ENCODE assay signal across 21 cellular contexts in genomic region chr3:69065318-69065964, GRCh38. TPM values are rescaled to one million over a fixed set of nuclear protein-coding genes. Genes with fewer than 3 reads are reported as not detected.
DNase-seq lines count a peak whose midpoint lies in the region; ATAC-seq and TF ChIP-seq lines count a peak whose summit lies in the region.
"Had no signal": no experiment of that assay in that cellular context is flagged by ENCODE, and none has a peak within 500 bp of the region (broad histone marks: within the 10 kb centered on the region; RNA-seq: fewer than 3 reads in every experiment).

No MANE protein-coding gene starts in this region.

- no peak for DNase-seq in CD4-positive, alpha-beta T cell
- no peak for DNase-seq in activated T-helper 2 cell treated with anti-CD3 and anti-CD28 coated beads, Interferon-gamma antibody, Interleukin-2, Interleukin-4, amounts not matched to agents 10 μg/mL and 5 μg/mL and 100 μg/mL, durations not matched to agents 14 hours and 24 hours and 36 hours (ENCODE audit: low spot score)
- DNase-seq in mesothelial cell of epicardium (ENCODE audit: low spot score in 2 of 2, unreplicated experiment in 2 of 2) (no peak), NCI-H345 (lab: John Stamatoyannopoulos, UW) (no peak), Right ventricle myocardium superior (no peak), KG1 (lab: John Stamatoyannopoulos, UW) (no peak)
- DNase-seq: activated CD8-positive, alpha-beta memory T cell treated with anti-CD3 and anti-CD28 coated beads, Interleukin-2, amount 50 U/mL, for 4 hours; amniotic stem cell; Calu3; caudate nucleus; effector CD4-positive, alpha-beta T cell; OCI-M1; ovary; right lobe of liver; SHP77 treated with DMSO at 0.1 percent for 48 hours had no signal

- intact Hi-C loops in CD4-positive, alpha-beta T cell (cut with DNase I, micrococcal nuclease) = no loop called here
- intact Hi-C loops in activated T-helper 2 cell treated with anti-CD3 and anti-CD28 coated beads, Interferon-gamma antibody, Interleukin-2, Interleukin-4, amounts not matched to agents 10 μg/mL and 5 μg/mL and 100 μg/mL, durations not matched to agents 14 hours and 24 hours and 36 hours (cut with micrococcal nuclease) = loop anchor here (1.0 to 5.0 kb wide), 2 partner anchors 15 to 42 kb away; partner anchors contain the start of gene UBA3
- intact Hi-C loops in Right ventricle myocardium superior (cut with DNase I) = no loop called here

- peak overlapping the region; percentile 30 for H3K27ac ChIP-seq in CD4-positive, alpha-beta T cell (ENCODE audit: low read depth, low read length)
- peak overlapping the region; percentile 44 for H3K27ac ChIP-seq in KOPT-K1 (ENCODE audit: low read depth, low read length, poor library complexity, severe bottlenecking)
- H3K27ac ChIP-seq: ovary, right lobe of liver, vagina had no signal

- no peaks in the 10 kb centered on the region for H3K27me3 ChIP-seq in CD4-positive, alpha-beta T cell (ENCODE audit: control insufficient read depth, insufficient read depth, low read length)
- H3K27me3 ChIP-seq: ovary, right lobe of liver, vagina had no signal

- peak overlapping the region; percentile 65 for H3K4me3 Mint-ChIP-seq in CD4-positive, alpha-beta T cell
- peak overlapping the region; percentile 47 for H3K4me3 Mint-ChIP-seq in activated T-helper 2 cell treated with anti-CD3 and anti-CD28 coated beads, Interferon-gamma antibody, Interleukin-2, Interleukin-4, amounts not matched to agents 10 μg/mL and 5 μg/mL and 100 μg/mL, durations not matched to agents 14 hours and 24 hours and 36 hours (ENCODE audit: low read depth)
- H3K4me3 Mint-ChIP-seq in mesothelial cell of epicardium = no peak overlapping the region
- H3K4me3 Mint-ChIP-seq: WTC11 had no signal

- TF ChIP-seq CTCF in CD4-positive, alpha-beta T cell (IDR thresholded peaks at IDR 0.05) = no peak
- no peak for TF ChIP-seq CTCF in mesothelial cell of epicardium (IDR thresholded peaks at IDR 0.05; ENCODE audit: unreplicated experiment)

- H3K9me3 ChIP-seq in CD4-positive, alpha-beta T cell (ENCODE audit: control insufficient read depth, low read length) = no peaks in the 10 kb centered on the region
- peaks cover 2% of the 10 kb centered on the region for H3K9me3 ChIP-seq in KOPT-K1 (ENCODE audit: insufficient read depth, low read length, poor library complexity, severe bottlenecking)
- H3K9me3 ChIP-seq: ovary, right lobe of liver, vagina had no signal

- peaks cover 37% of the 10 kb centered on the region for H3K36me3 ChIP-seq in KOPT-K1 (ENCODE audit: insufficient read depth, low read length)
- H3K36me3 ChIP-seq: ovary had no signal

- peaks cover 37% of the 10 kb centered on the region for H3K4me1 Mint-ChIP-seq in CD4-positive, alpha-beta T cell (ENCODE audit: low read depth)
- H3K4me1 Mint-ChIP-seq in activated T-helper 2 cell treated with anti-CD3 and anti-CD28 coated beads, Interferon-gamma antibody, Interleukin-2, Interleukin-4, amounts not matched to agents 10 μg/mL and 5 μg/mL and 100 μg/mL, durations not matched to agents 14 hours and 24 hours and 36 hours (ENCODE audit: low read depth) = peaks cover 43% of the 10 kb centered on the region
- H3K4me1 Mint-ChIP-seq in mesothelial cell of epicardium = peaks cover 6% of the 10 kb centered on the region
- H3K4me1 Mint-ChIP-seq: WTC11 had no signal

- peak; percentile 69 for ATAC-seq in CD4-positive, alpha-beta T cell (ENCODE audit: poor library complexity)
- ATAC-seq in GM18505 (IDR thresholded peaks at IDR 0.05; ENCODE audit: unreplicated experiment) = no peak
- ATAC-seq in Right ventricle myocardium superior (ENCODE audit: poor library complexity) = no peak
- ATAC-seq: HCT116, right lobe of liver, WTC11 had no signal

- H3K36me3 Mint-ChIP-seq in CD4-positive, alpha-beta T cell (ENCODE audit: low read depth) = peaks cover 57% of the 10 kb centered on the region
- H3K36me3 Mint-ChIP-seq in activated T-helper 2 cell treated with anti-CD3 and anti-CD28 coated beads, Interferon-gamma antibody, Interleukin-2, Interleukin-4, amounts not matched to agents 10 μg/mL and 5 μg/mL and 100 μg/mL, durations not matched to agents 14 hours and 24 hours and 36 hours (ENCODE audit: low read depth) = peaks cover 60% of the 10 kb centered on the region
- H3K36me3 Mint-ChIP-seq in mesothelial cell of epicardium = peaks cover 18% of the 10 kb centered on the region

- CTCF ChIA-PET in CD4-positive, alpha-beta T cell (lab: Charles Lee) = interaction anchor here (0.7 to 1.3 kb wide), 3 partner anchors 13 to 55 kb away, joined by 3 to 6 read pairs (median 4); partner anchors contain the start of gene TMF1

- no peak for TF ChIP-seq POLR2A in GM18505 (IDR thresholded peaks at IDR 0.05; ENCODE audit: borderline replicate concordance, extremely low read depth, insufficient read depth, insufficient read length)

- POLR2A ChIA-PET in CD4-positive, alpha-beta T cell (lab: Charles Lee) = interaction anchor here (1.2 to 3.4 kb wide), 6 partner anchors 10 to 27 kb away, joined by 3 to 27 read pairs (median 6); partner anchors contain the start of genes ARL6IP5, TMF1 and UBA3

- H3K9me3 Mint-ChIP-seq in CD4-positive, alpha-beta T cell = no peaks in the 10 kb centered on the region
- peaks cover 4% of the 10 kb centered on the region for H3K9me3 Mint-ChIP-seq in activated T-helper 2 cell treated with anti-CD3 and anti-CD28 coated beads, Interferon-gamma antibody, Interleukin-2, Interleukin-4, amounts not matched to agents 10 μg/mL and 5 μg/mL and 100 μg/mL, durations not matched to agents 14 hours and 24 hours and 36 hours
- H3K9me3 Mint-ChIP-seq in mesothelial cell of epicardium = no peaks in the 10 kb centered on the region
- H3K9me3 Mint-ChIP-seq: WTC11 had no signal

- peak overlapping the region; percentile 78 for H3K27ac Mint-ChIP-seq in CD4-positive, alpha-beta T cell
- H3K27ac Mint-ChIP-seq in activated T-helper 2 cell treated with anti-CD3 and anti-CD28 coated beads, Interferon-gamma antibody, Interleukin-2, Interleukin-4, amounts not matched to agents 10 μg/mL and 5 μg/mL and 100 μg/mL, durations not matched to agents 14 hours and 24 hours and 36 hours = peak overlapping the region; percentile 71
- peak overlapping the region; percentile 56 for H3K27ac Mint-ChIP-seq in mesothelial cell of epicardium
- H3K27ac Mint-ChIP-seq: WTC11 had no signal

- no peaks in the 10 kb centered on the region for H3K27me3 Mint-ChIP-seq in CD4-positive, alpha-beta T cell
- no peaks in the 10 kb centered on the region for H3K27me3 Mint-ChIP-seq in activated T-helper 2 cell treated with anti-CD3 and anti-CD28 coated beads, Interferon-gamma antibody, Interleukin-2, Interleukin-4, amounts not matched to agents 10 μg/mL and 5 μg/mL and 100 μg/mL, durations not matched to agents 14 hours and 24 hours and 36 hours (ENCODE audit: low read depth)
- H3K27me3 Mint-ChIP-seq in mesothelial cell of epicardium (ENCODE audit: low read depth) = no peaks in the 10 kb centered on the region

RNA-seq across cellular contexts. Expression of gene TMF1, which starts 13.3 kb away (rescaled TPM):
- total RNA-seq in CD4-positive, alpha-beta T cell = 100 to 1,000 TPM in 1 of 2 experiments, 10 to 100 TPM in 1; 89.0 to 101 TPM
- total RNA-seq in activated T-helper 2 cell treated with anti-CD3 and anti-CD28 coated beads, Interferon-gamma antibody, Interleukin-2, Interleukin-4, amounts not matched to agents 10 μg/mL and 5 μg/mL and 100 μg/mL, durations not matched to agents 14 hours and 24 hours and 36 hours = 35.7 and 38.9 TPM in 2 replicates
- 39.4 to 41.3 TPM (median 39.4 TPM) in 3 replicates for total RNA-seq in mesothelial cell of epicardium
- total RNA-seq in Right ventricle myocardium superior = 16.6 TPM

RNA-seq across cellular contexts. Expression of gene UBA3, which starts 14.7 kb away (rescaled TPM):
- total RNA-seq in CD4-positive, alpha-beta T cell = 10 to 100 TPM; 33.4 to 43.9 TPM
- total RNA-seq in activated T-helper 2 cell treated with anti-CD3 and anti-CD28 coated beads, Interferon-gamma antibody, Interleukin-2, Interleukin-4, amounts not matched to agents 10 μg/mL and 5 μg/mL and 100 μg/mL, durations not matched to agents 14 hours and 24 hours and 36 hours = 95.8 and 109 TPM in 2 replicates
- total RNA-seq in mesothelial cell of epicardium (62.1 to 70.8 TPM (median 67.7 TPM) in 3 replicates), Right ventricle myocardium superior (84.4 TPM)

RNA-seq across cellular contexts. Expression of gene ARL6IP5, which starts 19.3 kb away (rescaled TPM):
- 10 to 100 TPM; 58.0 to 65.2 TPM for total RNA-seq in CD4-positive, alpha-beta T cell
- 124 and 127 TPM in 2 replicates for total RNA-seq in activated T-helper 2 cell treated with anti-CD3 and anti-CD28 coated beads, Interferon-gamma antibody, Interleukin-2, Interleukin-4, amounts not matched to agents 10 μg/mL and 5 μg/mL and 100 μg/mL, durations not matched to agents 14 hours and 24 hours and 36 hours
- total RNA-seq in mesothelial cell of epicardium (45.6 to 48.9 TPM (median 46.5 TPM) in 3 replicates), Right ventricle myocardium superior (184 TPM)

RNA-seq across cellular contexts. Expression of gene EOGT, which starts 52.0 kb away (rescaled TPM):
- 10 to 100 TPM; 13.0 to 13.4 TPM for total RNA-seq in CD4-positive, alpha-beta T cell
- total RNA-seq in activated T-helper 2 cell treated with anti-CD3 and anti-CD28 coated beads, Interferon-gamma antibody, Interleukin-2, Interleukin-4, amounts not matched to agents 10 μg/mL and 5 μg/mL and 100 μg/mL, durations not matched to agents 14 hours and 24 hours and 36 hours = 15.4 and 18.1 TPM in 2 replicates
- 8.0 to 9.6 TPM (median 8.9 TPM) in 3 replicates for total RNA-seq in mesothelial cell of epicardium
- 28.7 TPM for total RNA-seq in Right ventricle myocardium superior

RNA-seq across cellular contexts. Expression of gene LMOD3, which starts 57.0 kb away (rescaled TPM):
- total RNA-seq in CD4-positive, alpha-beta T cell = not detected
- not detected in 2 replicates for total RNA-seq in activated T-helper 2 cell treated with anti-CD3 and anti-CD28 coated beads, Interferon-gamma antibody, Interleukin-2, Interleukin-4, amounts not matched to agents 10 μg/mL and 5 μg/mL and 100 μg/mL, durations not matched to agents 14 hours and 24 hours and 36 hours
- not detected in 3 replicates for total RNA-seq in mesothelial cell of epicardium
- total RNA-seq in Right ventricle myocardium superior = 148 TPM
- total RNA-seq: Calu3, lower leg skin, vagina, WTC11 had no signal
